Comparison of ENCODE assay signal across 35 cellular contexts in genomic region chr18:52874774-52875173, GRCh38.
"Had no signal": no experiment of that assay in that cellular context is flagged by ENCODE, and none has a peak within 500 bp of the region (broad histone marks: within the 10 kb centered on the region; RNA-seq: fewer than 3 reads in every experiment).

No MANE protein-coding gene starts in this region.

- H3K9me3 ChIP-seq: MG63 had no signal

- H3K4me3 ChIP-seq: MG63 had no signal

- H3K9ac ChIP-seq: KMS-11 had no signal

- H3K4me2 ChIP-seq: KMS-11 had no signal

- H3K36me3 ChIP-seq: MG63 had no signal

- DNase-seq: Karpas-422, Kasumi-1, MG63, MM.1S, MV-4-11, NCI-H1048, NCI-H1092, NCI-H1092 treated with DMSO at 0.1 percent for 48 hours, NCI-H1105, NCI-H1105 treated with DMSO at 0.1 percent for 48 hours, NCI-H1417, NCI-H1417 treated with DMSO at 0.1 percent for 48 hours, NCI-H1436, NCI-H1436 treated with DMSO at 0.1 percent for 48 hours, NCI-H146, NCI-H1694, NCI-H187, NCI-H187 treated with DMSO at 0.1 percent for 48 hours, NCI-H1930, NCI-H2029, NCI-H2029 treated with DMSO at 0.1 percent for 48 hours, NCI-H2081, NCI-H2081 treated with DMSO at 0.1 percent for 48 hours, NCI-H2107, NCI-H2171, NCI-H2171 treated with DMSO at 0.1 percent for 48 hours, NCI-H2227 treated with DMSO at 0.1 percent for 48 hours, NCI-H226, NCI-H345, NCI-H446, NCI-H446 treated with DMSO at 0.1 percent for 48 hours, NCI-H510A, NCI-H510A treated with DMSO at 0.1 percent for 48 hours, NCI-H524 had no signal

- H3K27me3 ChIP-seq: MG63 had no signal

- H3K27ac ChIP-seq: KMS-11 had no signal
